14 cellular contexts compared by ENCODE assay signal in genomic region chr1:54395535-54395934, GRCh38. TPM values are rescaled to one million over a fixed set of nuclear protein-coding genes. Genes with fewer than 3 reads are reported as not detected.
DNase-seq lines count a peak whose midpoint lies in the region; ATAC-seq, FAIRE-seq and TF ChIP-seq lines count a peak whose summit lies in the region.
"Had no signal": no experiment of that assay in that cellular context is flagged by ENCODE, and none has a peak within 500 bp of the region (broad histone marks: within the 10 kb centered on the region; RNA-seq: fewer than 3 reads in every experiment).

No MANE protein-coding gene starts in this region.

- peaks cover 22 to 60% of the 10 kb centered on the region in 2 experiments for H3K36me3 ChIP-seq in HepG2 (replicated peaks in 1 of 2; ENCODE audit: control insufficient read depth in 1 of 2, insufficient read depth in 2 of 2, low read length in 2 of 2)
- H3K36me3 ChIP-seq in right lobe of liver: peaks cover 0 to 36% (median 17%) of the 10 kb centered on the region in 4 donors
- peaks cover 91% of the 10 kb centered on the region for H3K36me3 ChIP-seq in K562 (ENCODE audit: control insufficient read depth, insufficient read depth, low read length)
- H3K36me3 ChIP-seq in psoas muscle (ENCODE audit: insufficient read depth in 1 of 2, low read depth in 1 of 2): peaks cover 0 to 37% of the 10 kb centered on the region in 2 donors

- TF ChIP-seq CTCF in HepG2 (CRISPR knock-in tag; IDR thresholded peaks at IDR 0.05): no peak
- TF ChIP-seq CTCF in right lobe of liver (IDR thresholded peaks at IDR 0.05): no peak
- TF ChIP-seq CTCF in K562 (IDR thresholded peaks at IDR 0.05 in 2 of 3, conservative IDR thresholded peaks at IDR 0.05 in 1 of 3; ENCODE audit: insufficient read depth in 2 of 3, low read depth in 1 of 3, low read length in 3 of 3): no peak
- TF ChIP-seq CTCF in psoas muscle (IDR thresholded peaks at IDR 0.05): no peak

- H3K4me2 ChIP-seq in HepG2 (ENCODE audit: low read depth, low read length) (no peak overlapping the region), K562 (ENCODE audit: insufficient read depth, low read length) (no peak overlapping the region)
- H3K4me2 ChIP-seq: BLaER1 treated with 17β-estradiol and CSF1 and Interleukin-3, amounts not matched to agents 10 nM and 100 nM had no signal

- TF ChIP-seq EP300 in HepG2 (IDR thresholded peaks at IDR 0.05; ENCODE audit: low read depth in 2 of 2, low read length in 2 of 2) (no peak), HepG2 (CRISPR knock-in tag; IDR thresholded peaks at IDR 0.05; ENCODE audit: borderline replicate concordance) (no peak), K562 (IDR thresholded peaks at IDR 0.05; ENCODE audit: low read length) (no peak)

- ATAC-seq in HepG2: no peak
- no peak for ATAC-seq in right lobe of liver
- ATAC-seq in K562: no peak
- no peak for ATAC-seq in psoas muscle
- no peak for ATAC-seq in GM18861 (IDR thresholded peaks at IDR 0.05; ENCODE audit: unreplicated experiment)
- ATAC-seq: CD8-positive, alpha-beta T cell had no signal

- H3K4me1 ChIP-seq in HepG2 (ENCODE audit: insufficient read depth, low read length) (peaks cover 14% of the 10 kb centered on the region; the same call in 1 of the 2 replicates), right lobe of liver (peaks cover 0 to 24% (median 12%) of the 10 kb centered on the region in 4 donors), K562 (replicated peaks in 1 of 2; ENCODE audit: control insufficient read depth in 2 of 2, insufficient read depth in 2 of 2, low read length in 2 of 2) (peaks cover 17 to 20% of the 10 kb centered on the region in 2 experiments), psoas muscle (peaks cover 88% of the 10 kb centered on the region)

- H2AFZ ChIP-seq in HepG2 (ENCODE audit: low read length) (no peak overlapping the region), K562 (ENCODE audit: low read depth, low read length) (no peak overlapping the region)

- intact Hi-C loops in HepG2 (cut with micrococcal nuclease; ENCODE audit: unreplicated experiment) (no loop called here), right lobe of liver (cut with DNase I) (no loop called here), K562 (cut with micrococcal nuclease) (no loop called here), psoas muscle (cut with DNase I) (loop anchor here in 1 of 2 donors (5.0 kb wide), 1 partner anchor 53 kb away; no protein-coding TSS in a partner anchor)

- H3K9me1 ChIP-seq in K562 (ENCODE audit: control insufficient read depth, insufficient read depth, low read length): peaks cover 3% of the 10 kb centered on the region

- H4K20me1 ChIP-seq in HepG2 (ENCODE audit: insufficient read depth, low read length): no peaks in the 10 kb centered on the region
- H4K20me1 ChIP-seq in K562 (replicated peaks; ENCODE audit: control insufficient read depth, insufficient read depth, low read length): peaks cover 22% of the 10 kb centered on the region; the same call in 1 of the 2 replicates

- 91% methylated on average over 10 of the region's 10 CpGs for WGBS in HepG2 (ENCODE audit: low lambda C conversion rate)
- WGBS in right lobe of liver (ENCODE audit: insufficient coverage, low coverage, low lambda C conversion rate, missing lambda C conversion rate): 91% methylated on average over 6 of the region's 10 CpGs
- WGBS in K562 (ENCODE audit: insufficient coverage, low coverage, missing lambda C conversion rate): 95% methylated on average over 10 of the region's 10 CpGs
- WGBS in psoas muscle, 3 donors: 85 to 91% (median 89%) methylated on average over 10 of the region's 10 CpGs

- H3K4me3 ChIP-seq in HepG2 (replicated peaks in 1 of 3; ENCODE audit: insufficient read depth in 1 of 3, low read depth in 2 of 3, low read length in 3 of 3): no peak overlapping the region
- H3K4me3 ChIP-seq in right lobe of liver: no peak overlapping the region
- no peak overlapping the region for H3K4me3 ChIP-seq in K562
- H3K4me3 ChIP-seq in psoas muscle: no peak overlapping the region
- H3K4me3 ChIP-seq: BLaER1 treated with 17β-estradiol and CSF1 and Interleukin-3, amounts not matched to agents 10 nM and 100 nM had no signal

- DNase-seq in HepG2 (ENCODE audit: low spot score) (no peak), right lobe of liver (no peak), K562 (ENCODE audit: extremely low read depth in 1 of 4, low spot score in 3 of 4) (no peak), psoas muscle (no peak), NCI-H1436 treated with DMSO at 0.1 percent for 48 hours (lab: John Stamatoyannopoulos, UW) (no peak), SW 1271 (lab: John Stamatoyannopoulos, UW) (no peak)
- DNase-seq: Calu3; CD8-positive, alpha-beta T cell; DMS79 treated with DMSO at 0.1 percent for 48 hours; GF-D8; GOT3; H9 had no signal

- POLR2A ChIA-PET in HepG2 (lab: Yijun Ruan, JAX) (no interaction called here), K562 (lab: Yijun Ruan, JAX) (interaction anchor here (1.1 to 5.3 kb wide), 4 partner anchors 9 to 14 kb away, joined by 3 to 43 read pairs (median 8); no protein-coding TSS in a partner anchor)

- in situ Hi-C loops in HepG2 (cut with HindIII; ENCODE audit: extremely low pct_ligation_motif_present, low pct_unique_long_range_greater_than_20kb) (no loop called here), K562 (cut with MboI) (no loop called here)

- FAIRE-seq in HepG2 (lab: Jason Lieb, UNC) (no peak), K562 (lab: Jason Lieb, UNC) (no peak)

- TF ChIP-seq RAD21 in HepG2 (CRISPR knock-in tag; IDR thresholded peaks at IDR 0.05) (no peak), K562 (CRISPR knock-in tag; conservative IDR thresholded peaks at IDR 0.05 in 1 of 2, IDR thresholded peaks at IDR 0.05 in 1 of 2) (no peak)

- no peaks in the 10 kb centered on the region; a peak in 1 of 5 replicates for H3K27me3 ChIP-seq in HepG2 (ENCODE audit: control insufficient read depth in 1 of 2, insufficient read depth in 2 of 2, low read length in 2 of 2)
- H3K27me3 ChIP-seq in right lobe of liver: no peaks in the 10 kb centered on the region
- H3K27me3 ChIP-seq in K562 (ENCODE audit: control insufficient read depth in 2 of 2, insufficient read depth in 2 of 2, low read length in 2 of 2): no peaks in the 10 kb centered on the region
- no peaks in the 10 kb centered on the region for H3K27me3 ChIP-seq in psoas muscle (ENCODE audit: insufficient read depth in 3 of 3, low read length in 2 of 3)
- H3K27me3 ChIP-seq: BLaER1 treated with 17β-estradiol and CSF1 and Interleukin-3, amounts not matched to agents 10 nM and 100 nM had no signal

- H3K9me3 ChIP-seq in HepG2 (ENCODE audit: low read length) (no peaks in the 10 kb centered on the region), right lobe of liver (no peaks in the 10 kb centered on the region), K562 (replicated peaks; ENCODE audit: control insufficient read depth, insufficient read depth, low read depth, low read length) (no peaks in the 10 kb centered on the region), psoas muscle (no peaks in the 10 kb centered on the region)
- H3K9me3 ChIP-seq: BLaER1 treated with 17β-estradiol and CSF1 and Interleukin-3, amounts not matched to agents 10 nM and 100 nM had no signal

- TF ChIP-seq POLR2A in HepG2 (IDR thresholded peaks at IDR 0.05; ENCODE audit: insufficient read depth in 1 of 2, low read depth in 2 of 2, low read length in 2 of 2): no peak
- no peak for TF ChIP-seq POLR2A in right lobe of liver (IDR thresholded peaks at IDR 0.05)
- no peak for TF ChIP-seq POLR2A in K562 (conservative IDR thresholded peaks at IDR 0.05)

- no peak overlapping the region for H3K27ac ChIP-seq in HepG2 (ENCODE audit: extremely low read length, insufficient read depth, low read length)
- H3K27ac ChIP-seq in right lobe of liver: no peak overlapping the region
- H3K27ac ChIP-seq in K562 (ENCODE audit: extremely low read depth, low read depth, low read length): no peak overlapping the region
- H3K27ac ChIP-seq in psoas muscle: peak overlapping the region; percentile 79
- H3K27ac ChIP-seq: BLaER1 treated with 17β-estradiol and CSF1 and Interleukin-3, amounts not matched to agents 10 nM and 100 nM had no signal

- CTCF ChIA-PET in HepG2 (lab: Yijun Ruan, JAX; ENCODE audit: low intra/inter-chr PET ratio, low total read pairs) (no interaction called here), K562 (lab: Yijun Ruan, JAX; ENCODE audit: low intra/inter-chr PET ratio) (no interaction called here)

- H3K79me2 ChIP-seq in HepG2 (ENCODE audit: insufficient read depth, low read length) (peaks cover 3% of the 10 kb centered on the region), K562 (ENCODE audit: control insufficient read depth, insufficient read depth, low read length) (peaks cover 73% of the 10 kb centered on the region)

- H3K9ac ChIP-seq in HepG2 (ENCODE audit: insufficient read depth, low read depth, low read length) (no peak overlapping the region), K562 (ENCODE audit: insufficient read depth in 1 of 2, low read depth in 2 of 2, low read length in 2 of 2) (no peak overlapping the region)
- H3K9ac ChIP-seq: BLaER1 treated with 17β-estradiol and CSF1 and Interleukin-3, amounts not matched to agents 10 nM and 100 nM had no signal

- BruUV-seq in HepG2 (replicated peaks; lab: Mats Ljungman, UMichigan) (no TSS peak), K562 (replicated peaks; lab: Mats Ljungman, UMichigan) (no TSS peak)

RNA-seq across cellular contexts. Expression of gene SSBP3, which starts 10.7 kb away (rescaled TPM):
- total RNA-seq in HepG2 (2016; rRNA removed; fragmentation: Illumina TruSeq; extraction: Trizol) (7.5 and 8.5 TPM in 2 replicates), right lobe of liver (10 to 100 TPM; 19.4 to 34.1 (median 24.4) TPM), K562 (2014; rRNA removed) (23.8 and 36.9 TPM in 2 replicates), K562 (2014; rRNA removed; fragmentation: Illumina TruSeq; extraction: Trizol) (33.8 and 44.0 TPM in 2 replicates), K562 (2015; rRNA removed; fragmentation: Illumina TruSeq; extraction: Trizol) (39.8 and 45.1 TPM in 2 replicates), K562 (2021) (102 and 106 TPM in 2 replicates), psoas muscle (10 to 100 TPM; 13.8 to 24.2 (median 22.0) TPM)
- 2.4 and 2.6 TPM in 2 replicates for total RNA-seq in HepG2 (2016; cell fraction: cytosol; rRNA removed; fragmentation: Illumina TruSeq; extraction: Trizol; ENCODE audit: low read depth)
- total RNA-seq in HepG2 (2016; cell fraction: insoluble cytoplasmic fraction; rRNA removed; fragmentation: Illumina TruSeq; extraction: Trizol): 5.0 and 9.0 TPM in 2 replicates
- total RNA-seq in HepG2 (2016; cell fraction: membrane; rRNA removed; fragmentation: Illumina TruSeq; extraction: Trizol): 6.8 and 7.0 TPM in 2 replicates
- total RNA-seq in HepG2 (2016; cell fraction: nucleus; rRNA removed; fragmentation: Illumina TruSeq; extraction: Trizol): 5.3 and 6.3 TPM in 2 replicates
- polyA plus RNA-seq in HepG2 (2011; rRNA removed) (17.6 and 19.0 TPM in 2 replicates), K562 (2011; rRNA removed) (17.6 and 43.9 TPM in 2 replicates), K562 (2014; fragmentation: Illumina TruSeq; extraction: Trizol) (107 and 108 TPM in 2 replicates), K562 (2014; fragmentation: Nextera tagmentation; extraction: Ambion mirVana) (1 to 10 TPM; 8.7 TPM), K562 (2014; rRNA removed) (51.4 and 68.8 TPM in 2 replicates), psoas muscle (10 to 100 TPM in 2 of 3 donors, 1 to 10 TPM in 1; 7.9 to 22.6 (median 12.5) TPM)
- 9.4 and 10.6 TPM in 2 replicates for polyA plus RNA-seq in HepG2 (2011; cell fraction: cytosol; rRNA removed)
- 24.9 and 30.2 TPM in 2 replicates for polyA plus RNA-seq in HepG2 (2011; cell fraction: nucleus; rRNA removed)
- 22.3 and 30.4 TPM in 2 replicates for polyA plus RNA-seq in HepG2 (2012)
- 6.1 and 8.0 TPM in 2 replicates for polyA plus RNA-seq in HepG2 (2016; cell fraction: cytosol; fragmentation: Illumina TruSeq; extraction: Trizol; ENCODE audit: low read depth)
- polyA plus RNA-seq in HepG2 (2016; cell fraction: insoluble cytoplasmic fraction; fragmentation: Illumina TruSeq; extraction: Trizol; ENCODE audit: low read depth): 20.5 and 26.0 TPM in 2 replicates
- polyA plus RNA-seq in HepG2 (2016; cell fraction: membrane; fragmentation: Illumina TruSeq; extraction: Trizol; ENCODE audit: low read depth): 15.7 and 18.4 TPM in 2 replicates
- 25.5 and 27.3 TPM in 2 replicates for polyA plus RNA-seq in HepG2 (2016; cell fraction: nucleus; fragmentation: Illumina TruSeq; extraction: Trizol; ENCODE audit: insufficient read depth, low read depth)
- polyA minus RNA-seq in HepG2 (2011; rRNA and poly(A)+ RNA removed; ENCODE audit: low replicate concordance): 10.9 and 15.9 TPM in 2 replicates
- polyA minus RNA-seq in HepG2 (2011; cell fraction: cytosol; rRNA and poly(A)+ RNA removed): 6.2 and 9.2 TPM in 2 replicates
- 6.8 and 9.6 TPM in 2 replicates for polyA minus RNA-seq in HepG2 (2011; cell fraction: nucleus; rRNA and poly(A)+ RNA removed)
- 55.7 and 82.4 TPM in 2 replicates for total RNA-seq in K562 (2011; cell fraction: chromatin; rRNA removed; ENCODE audit: low replicate concordance)
- 34.6 and 49.5 TPM in 2 replicates for total RNA-seq in K562 (2011; cell fraction: nucleolus; rRNA removed)
- total RNA-seq in K562 (2011; cell fraction: nucleoplasm; rRNA removed): 48.8 and 81.9 TPM in 2 replicates
- polyA plus RNA-seq in K562 (2011; cell fraction: cytosol; rRNA removed): 18.4 and 40.7 TPM in 2 replicates
- 39.0 and 40.4 TPM in 2 replicates for polyA plus RNA-seq in K562 (2011; cell fraction: nucleus; rRNA removed)
- 79.9 and 107 TPM in 2 replicates for polyA plus RNA-seq in K562 (2012)
- polyA minus RNA-seq in K562 (2011; rRNA and poly(A)+ RNA removed): 13.2 and 17.4 TPM in 2 replicates
- 21.6 and 33.8 TPM in 2 replicates for polyA minus RNA-seq in K562 (2011; cell fraction: cytosol; rRNA and poly(A)+ RNA removed)
- 9.7 and 14.1 TPM in 2 replicates for polyA minus RNA-seq in K562 (2011; cell fraction: nucleus; rRNA and poly(A)+ RNA removed)

Comparison
In these comparisons a context has a peak if more than half of its experiments do, and no peak if none do; other contexts are left out.
1. Of the 241 proteins assayed by ChIP-seq in both HepG2 and K562: peak only in HepG2: CHD4; only in K562: ADNP, CBX1, HDAC2 and KDM1A; in both: none; in neither: 235; mixed calls (peak in some experiments, not most) for 1.